14 cellular contexts compared by ENCODE assay signal in the genomic region with DNA sequence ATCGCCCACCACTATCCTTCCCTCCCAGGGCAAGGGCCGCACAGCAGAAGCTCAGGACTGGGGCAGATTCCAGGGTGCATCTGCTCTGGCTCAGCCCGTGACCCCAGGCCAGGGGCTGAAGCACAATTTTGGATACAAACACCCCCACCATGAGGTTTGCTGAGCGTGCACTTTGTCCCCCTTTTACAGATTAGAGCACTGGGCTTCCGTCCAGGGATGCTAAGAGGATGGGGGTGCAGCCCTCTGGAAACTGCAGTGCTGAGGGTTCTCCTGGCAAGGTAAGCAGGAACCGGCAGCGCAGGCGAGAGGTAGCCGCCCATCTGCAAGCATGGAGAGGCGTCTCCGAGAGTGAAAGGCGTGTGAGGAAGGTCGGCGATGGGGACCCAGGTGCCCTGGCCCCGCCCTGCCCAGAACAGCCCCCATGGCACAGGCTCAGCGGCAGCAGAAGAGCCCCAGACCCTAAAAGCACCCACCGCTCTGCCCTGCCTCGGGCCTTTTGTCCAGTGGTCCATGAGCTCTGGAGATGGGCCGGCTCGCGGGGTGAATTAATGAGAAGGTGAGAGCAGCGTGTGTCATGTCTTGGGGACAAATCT. TPM values are rescaled to one million over a fixed set of nuclear protein-coding genes. Genes with fewer than 3 reads are reported as not detected.
"Had no signal": no experiment of that assay in that cellular context is flagged by ENCODE, and none has a peak within 500 bp of the region (broad histone marks: within the 10 kb centered on the region; RNA-seq: fewer than 3 reads in every experiment).

No MANE protein-coding gene starts in this region.

- H3K4me1 ChIP-seq: parathyroid adenoma, tibial nerve had no signal

- H3K27ac ChIP-seq: brain microvascular endothelial cell, parathyroid adenoma, tibial nerve had no signal

- H3K4me3 ChIP-seq: tibial nerve had no signal

- H3K27ac Mint-ChIP-seq: activated CD8-positive, alpha-beta T cell treated with anti-CD3 and anti-CD28 coated beads for 36 hours; activated naive CD4-positive, alpha-beta T cell treated with anti-CD3 and anti-CD28 coated beads, Interleukin-2, amount 50 U/mL, for 72 hours; stimulated activated memory B cell treated with anti-CD40 and anti-IgM and Interleukin-4, amounts not matched to agents 10 μg/mL and 1 μg/mL and 100 μg/mL, for 72 hours; T-helper 1 cell treated with Interleukin-12 subunit alpha and Interleukin-12 subunit beta and Interleukin-4 antibody, amounts not matched to agents 30 μg/mL and 1 μg/mL, for 36 hours had no signal

- H3K4me3 Mint-ChIP-seq: activated CD8-positive, alpha-beta T cell treated with anti-CD3 and anti-CD28 coated beads for 36 hours; neural crest cell; stimulated activated memory B cell treated with anti-CD40 and anti-IgM and Interleukin-4, amounts not matched to agents 10 μg/mL and 1 μg/mL and 100 μg/mL, for 72 hours; T-helper 1 cell treated with Interleukin-12 subunit alpha and Interleukin-12 subunit beta and Interleukin-4 antibody, amounts not matched to agents 30 μg/mL and 1 μg/mL, for 36 hours had no signal

- H3K9me3 Mint-ChIP-seq: activated CD8-positive, alpha-beta T cell treated with anti-CD3 and anti-CD28 coated beads for 36 hours; activated naive CD4-positive, alpha-beta T cell treated with anti-CD3 and anti-CD28 coated beads, Interleukin-2, amount 50 U/mL, for 72 hours; neural crest cell; stimulated activated memory B cell treated with anti-CD40 and anti-IgM and Interleukin-4, amounts not matched to agents 10 μg/mL and 1 μg/mL and 100 μg/mL, for 72 hours; T-helper 1 cell treated with Interleukin-12 subunit alpha and Interleukin-12 subunit beta and Interleukin-4 antibody, amounts not matched to agents 30 μg/mL and 1 μg/mL, for 36 hours had no signal

- DNase-seq: activated CD4-positive, alpha-beta T cell treated with anti-CD3 and anti-CD28 coated beads for 4 hours; activated CD8-positive, alpha-beta T cell treated with anti-CD3 and anti-CD28 coated beads for 36 hours; brain microvascular endothelial cell; cerebellar nuclear complex; glutamatergic neuron; mesenchymal stem cell; stimulated activated CD4-positive, alpha-beta T cell treated with anti-CD3 and anti-CD28 coated beads, Interleukin-1b, Interleukin-23, amount 100 ng/mL, for 48 hours had no signal

- H3K36me3 Mint-ChIP-seq: activated naive CD4-positive, alpha-beta T cell treated with anti-CD3 and anti-CD28 coated beads, Interleukin-2, amount 50 U/mL, for 72 hours; stimulated activated memory B cell treated with anti-CD40 and anti-IgM and Interleukin-4, amounts not matched to agents 10 μg/mL and 1 μg/mL and 100 μg/mL, for 72 hours had no signal

- H3K27me3 ChIP-seq: brain microvascular endothelial cell, tibial nerve had no signal

- H2AFZ ChIP-seq: parathyroid adenoma had no signal

- H3K79me2 ChIP-seq: parathyroid adenoma had no signal

- H3K36me3 ChIP-seq: brain microvascular endothelial cell, tibial nerve had no signal

- ATAC-seq: activated CD8-positive, alpha-beta T cell treated with anti-CD3 and anti-CD28 coated beads for 36 hours; activated naive CD4-positive, alpha-beta T cell treated with anti-CD3 and anti-CD28 coated beads, Interleukin-2, amount 50 U/mL, for 72 hours; esophagus mucosa had no signal

- H3K9me3 ChIP-seq: tibial nerve had no signal

- H3K4me1 Mint-ChIP-seq: neural crest cell; stimulated activated memory B cell treated with anti-CD40 and anti-IgM and Interleukin-4, amounts not matched to agents 10 μg/mL and 1 μg/mL and 100 μg/mL, for 72 hours had no signal

- H3K9ac ChIP-seq: parathyroid adenoma had no signal

RNA-seq across cellular contexts. Expression of a gene that starts 54.5 kb away (rescaled TPM):
- total RNA-seq: activated CD8-positive, alpha-beta T cell treated with anti-CD3 and anti-CD28 coated beads for 36 hours; activated naive CD4-positive, alpha-beta T cell treated with anti-CD3 and anti-CD28 coated beads, Interleukin-2, amount 50 U/mL, for 72 hours had no signal
